ENCODE assay signal across 15 cellular contexts in the genomic region with DNA sequence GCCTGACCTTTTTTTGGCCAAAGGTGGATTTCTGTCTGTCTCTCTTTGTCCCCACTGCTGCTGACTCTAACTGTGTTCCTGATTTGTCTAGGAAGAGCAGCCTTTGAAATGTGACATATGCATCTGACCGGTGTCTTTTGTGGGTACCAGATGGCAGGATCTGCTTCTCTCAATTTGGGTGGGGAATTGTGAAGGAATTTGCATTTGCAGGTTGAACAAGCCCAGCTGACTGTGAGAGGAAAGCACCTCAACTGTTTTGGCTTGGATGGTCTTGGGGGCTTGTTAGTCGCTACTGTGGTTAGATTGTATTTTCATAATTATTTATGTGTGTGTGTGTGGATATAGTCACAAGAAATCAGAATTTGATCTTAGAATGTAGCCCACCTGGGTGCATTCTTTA. TPM values are rescaled to one million over a fixed set of nuclear protein-coding genes. Genes with fewer than 3 reads are reported as not detected.
DNase-seq lines count a peak whose midpoint lies in the region; ATAC-seq, FAIRE-seq and TF ChIP-seq lines count a peak whose summit lies in the region.
"Had no signal": no experiment of that assay in that cellular context is flagged by ENCODE, and none has a peak within 500 bp of the region (broad histone marks: within the 10 kb centered on the region; RNA-seq: fewer than 3 reads in every experiment).

No MANE protein-coding gene starts in this region.

- H3K4me1 ChIP-seq in H1 (replicated peaks in 1 of 4; ENCODE audit: control insufficient read depth in 3 of 4, insufficient read depth in 4 of 4, low read length in 3 of 4) (no peaks in the 10 kb centered on the region), Karpas-422 (ENCODE audit: low read length) (peaks cover 9% of the 10 kb centered on the region)
- H3K4me1 ChIP-seq: A549 had no signal

- H3K4me1 Mint-ChIP-seq in naive B cell (peaks cover 31 to 35% (median 34%) of the 10 kb centered on the region in 3 donors), MCF 10A (ENCODE audit: insufficient read depth, unreplicated experiment) (no peaks in the 10 kb centered on the region)
- H3K4me1 Mint-ChIP-seq: CD14-positive monocyte had no signal

- no peak overlapping the region for H2BK5ac ChIP-seq in H1 (ENCODE audit: low read depth, low read length)

- H2BK120ac ChIP-seq in H1 (replicated peaks; ENCODE audit: low read depth, low read length) = no peak overlapping the region

- no peak overlapping the region for H4K5ac ChIP-seq in H1 (ENCODE audit: insufficient read length, low read depth, low read length)

- H3K14ac ChIP-seq in H1 (ENCODE audit: insufficient read length) = no peak overlapping the region

- no peak overlapping the region for H4K8ac ChIP-seq in H1 (ENCODE audit: extremely low read depth, insufficient read depth, low read length)

- TF ChIP-seq EP300 in H1 (IDR thresholded peaks at IDR 0.05; ENCODE audit: borderline replicate concordance in 1 of 2, low read depth in 2 of 2, low read length in 2 of 2) = no peak

- no peaks in the 10 kb centered on the region for H3K23me2 ChIP-seq in H1 (ENCODE audit: low read depth, low read length)

- TF ChIP-seq POLR2A in H1 (IDR thresholded peaks at IDR 0.05; ENCODE audit: control extremely low read depth in 1 of 2, low read depth in 2 of 2, low read length in 2 of 2) = no peak

- H4K20me1 ChIP-seq in H1 (replicated peaks in 1 of 2; ENCODE audit: control insufficient read depth in 1 of 2, insufficient read depth in 2 of 2, low read length in 2 of 2) (peaks cover 0 to 6% of the 10 kb centered on the region in 2 experiments), Karpas-422 (ENCODE audit: insufficient read depth, low read depth, low read length) (no peaks in the 10 kb centered on the region)

- H3K27me3 Mint-ChIP-seq in naive B cell (no peaks in the 10 kb centered on the region), MCF 10A (ENCODE audit: insufficient read depth, unreplicated experiment) (peaks cover 48% of the 10 kb centered on the region)

- no peak overlapping the region for H3K4ac ChIP-seq in H1 (replicated peaks; ENCODE audit: insufficient read length, low read depth, low read length)

- TF ChIP-seq CTCF in H1 (IDR thresholded peaks at IDR 0.05; ENCODE audit: control extremely low read depth in 1 of 3, insufficient read depth in 1 of 3, low read depth in 1 of 3, low read length in 3 of 3) (no peak), MCF 10A (IDR thresholded peaks at IDR 0.05; ENCODE audit: unreplicated experiment) (no peak)

- H3K4me2 ChIP-seq in H1 (ENCODE audit: insufficient read depth in 1 of 2, low read depth in 2 of 2, low read length in 2 of 2) (no peak overlapping the region), Karpas-422 (ENCODE audit: low read depth, low read length, poor library complexity, severe bottlenecking) (no peak overlapping the region)
- H3K4me2 ChIP-seq: A549 had no signal

- H3K79me2 ChIP-seq in H1 (ENCODE audit: control insufficient read depth in 1 of 2, insufficient read depth in 2 of 2, low read length in 2 of 2) (no peaks in the 10 kb centered on the region), Karpas-422 (ENCODE audit: low read length) (no peaks in the 10 kb centered on the region)

- POLR2A ChIA-PET in H1 (lab: Charles Lee; ENCODE audit: partially characterized antibody) (no interaction called here), MCF 10A (lab: Yijun Ruan, JAX) (no interaction called here)

- 92% methylated on average over 2 of the region's 2 CpGs; no CpG with 5 or more reads in 1 of the 2 experiments for WGBS in H1 (ENCODE audit: extremely low coverage in 1 of 2, insufficient coverage in 1 of 2, insufficient read length in 1 of 2, insufficient replicate concordance in 2 of 2, low coverage in 1 of 2, low lambda C conversion rate in 2 of 2, missing lambda C conversion rate in 1 of 2), 2 experiments

- CTCF ChIA-PET in H1 (lab: Charles Lee; ENCODE audit: partially characterized antibody) (no interaction called here), MCF 10A (lab: Yijun Ruan, JAX) (no interaction called here)

- H3K36me3 Mint-ChIP-seq in naive B cell (no peaks in the 10 kb centered on the region), MCF 10A (ENCODE audit: insufficient read depth, unreplicated experiment) (no peaks in the 10 kb centered on the region)
- H3K36me3 Mint-ChIP-seq: CD14-positive monocyte; CD8-positive, alpha-beta T cell had no signal

- DNase-seq in NAMALWA (ENCODE audit: low spot score) (peak; percentile 41), H1 (ENCODE audit: low read depth in 1 of 2, low spot score in 2 of 2) (no peak), naive B cell (peak; percentile 60), MCF 10A (ENCODE audit: unreplicated experiment) (no peak), Karpas-422 (no peak)
- DNase-seq: CD8-positive, alpha-beta T cell; COR-L47; DND-41; GF-D8; GM23248; H7; IMR-90 had no signal

- H3K27ac ChIP-seq in H1 (ENCODE audit: low read depth, low read length) (no peak overlapping the region), Karpas-422 (ENCODE audit: low read length) (no peak overlapping the region)
- H3K27ac ChIP-seq: A549, GM23248 had no signal

- ATAC-seq in naive B cell (ENCODE audit: low read depth in 2 of 2) (peak; percentile 96 to 98), HG03457 (IDR thresholded peaks at IDR 0.05; ENCODE audit: unreplicated experiment) (no peak)
- ATAC-seq: A549; CD8-positive, alpha-beta T cell had no signal

- intact Hi-C loops in MCF 10A (cut with micrococcal nuclease) = no loop called here

- no peaks in the 10 kb centered on the region for H3K79me1 ChIP-seq in H1 (ENCODE audit: low read depth, low read length)

- H3K9me3 ChIP-seq in H1 (ENCODE audit: insufficient read depth in 2 of 2, low read depth in 1 of 2, low read length in 1 of 2) (peaks cover 4 to 5% of the 10 kb centered on the region in 2 experiments; a peak in 1 of 4 replicates), Karpas-422 (ENCODE audit: low read length) (no peaks in the 10 kb centered on the region)
- H3K9me3 ChIP-seq: A549 had no signal

- TF ChIP-seq RAD21 in H1 (IDR thresholded peaks at IDR 0.05 in 1 of 2, conservative IDR thresholded peaks at IDR 0.05 in 1 of 2; ENCODE audit: low read depth in 2 of 2, low read length in 2 of 2) = no peak

- peak overlapping the region; percentile 74 to 91 (median 84) for H3K27ac Mint-ChIP-seq in naive B cell
- H3K27ac Mint-ChIP-seq in MCF 10A (ENCODE audit: low read depth, unreplicated experiment) = no peak overlapping the region
- H3K27ac Mint-ChIP-seq: CD8-positive, alpha-beta T cell had no signal

- H3K18ac ChIP-seq in H1 (ENCODE audit: extremely low read depth, low read length) = no peak overlapping the region

- peak overlapping the region in 7 of 8 donors; percentile 16 to 81 (median 45) for H3K4me3 Mint-ChIP-seq in naive B cell
- H3K4me3 Mint-ChIP-seq in MCF 10A (ENCODE audit: unreplicated experiment) = no peak overlapping the region
- H3K4me3 Mint-ChIP-seq: CD14-positive monocyte; CD8-positive, alpha-beta T cell had no signal

- H2AFZ ChIP-seq in H1 (ENCODE audit: low read length) (no peak overlapping the region), Karpas-422 (ENCODE audit: low read length) (no peak overlapping the region)
- H2AFZ ChIP-seq: GM23248 had no signal

- no TSS peak for BruUV-seq in MCF 10A (replicated peaks; lab: Mats Ljungman, UMichigan)

- H3K36me3 ChIP-seq in H1 (ENCODE audit: control insufficient read depth in 2 of 4, insufficient read depth in 4 of 4, low read length in 3 of 4) (no peaks in the 10 kb centered on the region), Karpas-422 (ENCODE audit: insufficient read depth, low read length) (no peaks in the 10 kb centered on the region)

- no peak for FAIRE-seq in H1 (lab: Jason Lieb, UNC)
- FAIRE-seq: A549 had no signal

- no peak overlapping the region for H2AK5ac ChIP-seq in H1 (ENCODE audit: low read depth, low read length)

- no peak overlapping the region for H2BK15ac ChIP-seq in H1 (ENCODE audit: low read length)

- H3K23ac ChIP-seq in H1 (ENCODE audit: insufficient read length) = no peak overlapping the region

- H3K27me3 ChIP-seq in H1 (replicated peaks in 1 of 4; ENCODE audit: control insufficient read depth in 3 of 4, extremely low read depth in 1 of 4, insufficient read depth in 3 of 4, low read length in 3 of 4) (peaks cover 0 to under 1% (median 0%) of the 10 kb centered on the region in 4 experiments; a peak in 2 of 7 replicates), Karpas-422 (ENCODE audit: low read length) (no peaks in the 10 kb centered on the region)

- no peak overlapping the region for H3K56ac ChIP-seq in H1 (replicated peaks; ENCODE audit: insufficient read length, low read depth, low read length)

- no peaks in the 10 kb centered on the region for H3K9me2 ChIP-seq in Karpas-422 (replicated peaks; ENCODE audit: insufficient read depth, low read length)

- H2BK20ac ChIP-seq in H1 (ENCODE audit: low read length) = no peak overlapping the region

- H3K9me3 Mint-ChIP-seq in naive B cell (peaks cover 0 to 2% (median 0%) of the 10 kb centered on the region in 7 donors), MCF 10A (ENCODE audit: unreplicated experiment) (no peaks in the 10 kb centered on the region)
- H3K9me3 Mint-ChIP-seq: CD8-positive, alpha-beta T cell had no signal

- H3K4me3 ChIP-seq in H1 (ENCODE audit: extremely low read depth in 1 of 4, insufficient read depth in 2 of 4, low read depth in 3 of 4, low read length in 4 of 4) (no peak overlapping the region), Karpas-422 (ENCODE audit: low read length) (no peak overlapping the region)
- H3K4me3 ChIP-seq: A549, GM23248 had no signal

- H2BK12ac ChIP-seq in H1 (ENCODE audit: low read depth, low read length) = 0 out of 2 replicates have a peak overlapping the region, but pooled peaks have one; percentile 50

- no peak overlapping the region for H3K9ac ChIP-seq in H1 (replicated peaks in 1 of 4; ENCODE audit: extremely low read depth in 1 of 4, low read depth in 3 of 4, low read length in 3 of 4)
- H3K9ac ChIP-seq in Karpas-422 (ENCODE audit: low read length) = no peak overlapping the region
- H3K9ac ChIP-seq: GM23248 had no signal

- no peak overlapping the region for H4K91ac ChIP-seq in H1 (replicated peaks; ENCODE audit: insufficient read length, low read length)

RNA-seq across cellular contexts. Expression of a gene that starts 37.7 kb away (rescaled TPM):
- 80.8 and 81.1 TPM in 2 replicates for total RNA-seq in H1 (2021; fragmentation: NEBNext Ultra II Directional; extraction: Animal tissue kit (Norgen Biotek cat#: 25700))
- polyA plus RNA-seq in H1 (2011; rRNA removed) (45.0 and 61.0 TPM in 2 replicates), naive B cell (ENCODE audit: low read depth in 6 of 6) (10 to 100 TPM; 20.2 to 42.5 (median 34.8) TPM)
- polyA plus RNA-seq in H1 (2011; cell fraction: cytosol; rRNA removed) = 55.4 TPM
- polyA plus RNA-seq in H1 (2011; cell fraction: nucleus; rRNA removed) = 41.0 TPM
- polyA plus RNA-seq in H1 (2012, experiment 1 of 2) = 84.6 to 114 TPM (median 102 TPM) in 4 replicates
- polyA plus RNA-seq in H1 (2012, experiment 2 of 2) = 60.3 TPM
- 55.3 TPM for polyA plus RNA-seq in H1 (2013, experiment 1 of 2)
- 56.1 TPM for polyA plus RNA-seq in H1 (2013, experiment 2 of 2)
- 62.4 and 70.1 TPM in 2 replicates for polyA minus RNA-seq in H1 (2011; rRNA and poly(A)+ RNA removed)
- 51.8 TPM for polyA minus RNA-seq in H1 (2011; cell fraction: cytosol; rRNA and poly(A)+ RNA removed)
- 53.0 TPM for polyA minus RNA-seq in H1 (2011; cell fraction: nucleus; rRNA and poly(A)+ RNA removed)
- total RNA-seq in MCF 10A (2022) = 28.1 and 36.3 TPM in 2 replicates
- 29.1 and 31.5 TPM in 2 replicates for total RNA-seq in Karpas-422 (2014; rRNA removed; shearing (Covaris generic); ENCODE audit: low replicate concordance)

RNA-seq across cellular contexts. Expression of a gene that starts 58.7 kb away (rescaled TPM):
- total RNA-seq in H1 (2021; fragmentation: NEBNext Ultra II Directional; extraction: Animal tissue kit (Norgen Biotek cat#: 25700)) = 91.4 and 93.2 TPM in 2 replicates
- 28.5 and 37.7 TPM in 2 replicates for polyA plus RNA-seq in H1 (2011; rRNA removed)
- polyA plus RNA-seq in H1 (2011; cell fraction: cytosol; rRNA removed) = 20.7 TPM
- polyA plus RNA-seq in H1 (2011; cell fraction: nucleus; rRNA removed) = 39.6 TPM
- 48.0 to 73.9 TPM (median 59.4 TPM) in 4 replicates for polyA plus RNA-seq in H1 (2012, experiment 1 of 2)
- 45.2 TPM for polyA plus RNA-seq in H1 (2012, experiment 2 of 2)
- polyA plus RNA-seq in H1 (2013, experiment 1 of 2) = 50.4 TPM
- polyA plus RNA-seq in H1 (2013, experiment 2 of 2) = 49.7 TPM
- polyA minus RNA-seq in H1 (2011; rRNA and poly(A)+ RNA removed) = 54.1 and 54.2 TPM in 2 replicates
- polyA minus RNA-seq in H1 (2011; cell fraction: cytosol; rRNA and poly(A)+ RNA removed) = 41.5 TPM
- 45.1 TPM for polyA minus RNA-seq in H1 (2011; cell fraction: nucleus; rRNA and poly(A)+ RNA removed)
- 100 to 1,000 TPM in 4 of 6 donors, 10 to 100 TPM in 2; 90.5 to 200 (median 115) TPM for polyA plus RNA-seq in naive B cell (ENCODE audit: low read depth in 6 of 6)
- 50.0 and 52.2 TPM in 2 replicates for total RNA-seq in MCF 10A (2022)
- total RNA-seq in Karpas-422 (2014; rRNA removed; shearing (Covaris generic); ENCODE audit: low replicate concordance) = 34.2 and 35.2 TPM in 2 replicates

Comparison
In these comparisons a context has a peak if more than half of its experiments do, and no peak if none do; other contexts are left out.
1. DNase-seq: peak in NAMALWA (single experiment) and naive B cell (single experiment); none in H1 (0 of 2), MCF 10A (single experiment) and Karpas-422 (single experiment).